In the genomic region with DNA sequence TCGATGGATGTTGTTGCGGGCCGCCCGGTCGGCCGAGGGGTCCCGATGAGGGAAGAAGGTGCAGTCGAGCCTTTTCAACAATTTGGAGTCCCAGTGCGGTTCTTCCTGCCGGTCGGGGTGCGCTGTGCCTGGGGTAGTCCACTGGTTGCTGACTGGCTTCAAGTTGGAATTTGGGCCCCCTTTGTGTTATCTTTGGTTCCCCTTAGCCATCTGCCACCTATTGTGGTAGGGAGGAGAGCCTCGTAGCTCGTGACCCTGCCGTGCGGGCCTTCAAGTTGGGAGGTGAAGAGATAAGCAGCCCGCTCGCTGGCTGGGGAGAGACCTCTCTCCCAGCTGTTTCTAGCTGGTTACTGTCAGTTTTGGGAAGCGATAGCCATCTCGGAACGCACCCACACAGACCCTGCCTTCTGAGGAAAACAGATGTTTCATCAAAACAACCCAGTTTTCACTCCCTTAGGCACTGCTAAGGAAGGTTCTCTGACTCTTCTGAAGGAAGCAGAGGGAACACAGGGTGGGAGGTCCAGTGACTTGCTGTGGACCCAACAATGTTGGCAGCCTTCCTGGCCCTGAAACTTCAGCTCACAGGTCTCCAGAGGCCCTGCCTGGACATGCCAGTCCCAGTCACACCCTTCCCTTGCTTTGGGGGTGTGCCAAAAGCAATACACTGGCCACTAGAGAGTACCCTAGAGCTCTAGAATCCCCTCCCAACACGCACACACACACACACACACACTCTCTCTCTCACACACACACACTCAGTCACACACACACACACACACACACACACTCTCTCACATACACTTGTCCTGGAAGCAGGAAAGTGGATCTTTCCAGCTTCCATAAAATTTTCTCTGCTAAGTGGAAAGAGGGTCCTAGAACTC, we compare ENCODE assay signal across 8 cellular contexts. TPM values are rescaled to one million over a fixed set of nuclear protein-coding genes. Genes with fewer than 3 reads are reported as not detected.
A peak's percentile ranks its signal among the peaks of the same experiment; 100 is the strongest.
DNase-seq lines count a peak whose midpoint lies in the region; TF ChIP-seq lines count a peak whose summit lies in the region.

No MANE protein-coding gene starts in this region.

- no peaks in the 10 kb centered on the region for H3K9me3 ChIP-seq in right atrium auricular region

- peaks cover 0 to 46% of the 10 kb centered on the region in 2 donors for H3K4me1 ChIP-seq in right atrium auricular region

- peaks cover 38% of the 10 kb centered on the region for H3K36me3 ChIP-seq in right atrium auricular region

- DNase-seq in CMK (ENCODE audit: low read depth) (peak; percentile 97), HK-2 (ENCODE audit: unreplicated experiment) (peak; percentile 43), RKO (ENCODE audit: low spot score) (peak; percentile 65), astrocyte of the cerebellum (ENCODE audit: low read depth) (peak; percentile 27), right atrium auricular region (ENCODE audit: low spot score) (peak; percentile 91), posterior cingulate gyrus (peak in 9 of 10 donors; percentile 46 to 94 (median 70)), DMS114 treated with DMSO at 0.1 percent for 48 hours (lab: John Stamatoyannopoulos, UW; ENCODE audit: unreplicated experiment) (no peak), T-helper 9 cell (no peak)

- TF ChIP-seq CTCF in astrocyte of the cerebellum (IDR thresholded peaks at IDR 0.05; ENCODE audit: low read depth, low read length, missing control alignments), result no peak
- no peak for TF ChIP-seq CTCF in right atrium auricular region (IDR thresholded peaks at IDR 0.05)

- peak overlapping the region; percentile 84 for H3K4me3 ChIP-seq in astrocyte of the cerebellum (ENCODE audit: low read depth, low read length)
- peak overlapping the region; percentile 95 to 97 for H3K4me3 ChIP-seq in right atrium auricular region

- in situ Hi-C loops in astrocyte of the cerebellum (cut with HindIII; ENCODE audit: low sequenced_read_pairs), result no loop called here

- intact Hi-C loops in posterior cingulate gyrus (cut with DNase I), result loop anchor here (1.0 to 2.0 kb wide), 2 partner anchors 21 to 34 kb away; no protein-coding TSS in a partner anchor

- H3K27me3 ChIP-seq in right atrium auricular region, result no peaks in the 10 kb centered on the region

- H3K27ac ChIP-seq in right atrium auricular region, result peak overlapping the region; percentile 100

RNA-seq across cellular contexts. Expression of gene BTG2, which starts 1.0 kb away (rescaled TPM):
- total RNA-seq in right atrium auricular region, result 100 to 1,000 TPM; 132 to 254 TPM

RNA-seq across cellular contexts. Expression of gene FMOD, which starts 44.6 kb away (rescaled TPM):
- 100 to 1,000 TPM in 1 of 2 donors, 10 to 100 TPM in 1; 34.2 to 122 TPM for total RNA-seq in right atrium auricular region

Comparison
In these comparisons a context has a peak if more than half of its experiments do, and no peak if none do; other contexts are left out.
1. DNase-seq: peak in CMK (single experiment), HK-2 (single experiment), RKO (single experiment), astrocyte of the cerebellum (single experiment), right atrium auricular region (single experiment) and posterior cingulate gyrus (9 of 10); none in DMS114 treated with DMSO at 0.1 percent for 48 hours (single experiment) and T-helper 9 cell (single experiment).